In the genomic region with DNA sequence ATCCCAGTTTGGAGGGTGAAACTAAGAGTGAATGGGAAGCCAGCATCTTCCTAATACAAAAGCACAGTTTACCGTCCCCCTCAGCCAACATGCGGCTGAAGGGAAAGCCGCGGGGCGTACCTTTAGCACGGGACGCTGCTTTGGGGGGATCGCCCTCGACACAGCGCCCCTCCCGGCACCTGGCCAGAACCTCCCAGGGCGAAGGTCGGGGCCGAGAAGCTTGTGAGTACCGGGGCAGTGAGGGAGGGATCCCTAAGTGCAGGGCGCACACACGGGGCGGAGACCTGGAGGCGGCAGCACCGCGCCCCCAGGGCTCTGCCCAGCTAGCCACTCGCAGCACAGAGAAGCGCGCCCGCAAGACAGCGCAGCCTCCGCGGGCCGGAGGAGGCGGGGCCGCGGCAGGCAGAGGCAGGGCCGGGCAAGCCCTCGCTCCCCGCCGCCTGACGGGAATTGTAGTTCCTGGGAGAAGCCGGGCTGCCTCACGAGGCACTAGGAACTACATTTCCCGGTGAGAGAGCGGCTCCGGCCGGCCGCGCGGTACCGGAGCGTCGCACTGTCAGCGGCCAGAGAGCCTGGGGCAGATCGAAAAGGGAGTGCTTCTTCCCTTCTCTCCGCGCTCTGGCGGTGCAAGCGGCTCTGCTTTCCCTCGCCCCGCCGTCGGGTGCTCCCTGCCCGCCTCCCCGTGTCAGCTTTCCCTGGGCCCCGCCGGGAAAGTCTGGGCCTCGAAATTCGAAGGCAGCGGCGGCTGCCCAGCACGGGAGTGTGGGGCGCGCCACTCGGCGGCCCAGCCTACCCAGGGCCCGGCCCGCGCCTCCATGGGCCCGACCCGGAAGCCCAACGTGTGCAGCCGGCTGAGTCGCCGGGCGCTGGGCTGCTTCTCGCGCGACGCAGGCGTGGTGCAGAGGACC, we compare ENCODE assay signal across 8 cellular contexts. TPM values are rescaled to one million over a fixed set of nuclear protein-coding genes. Genes with fewer than 3 reads are reported as not detected.
DNase-seq lines count a peak whose midpoint lies in the region; FAIRE-seq and TF ChIP-seq lines count a peak whose summit lies in the region.

A gene with protein sequence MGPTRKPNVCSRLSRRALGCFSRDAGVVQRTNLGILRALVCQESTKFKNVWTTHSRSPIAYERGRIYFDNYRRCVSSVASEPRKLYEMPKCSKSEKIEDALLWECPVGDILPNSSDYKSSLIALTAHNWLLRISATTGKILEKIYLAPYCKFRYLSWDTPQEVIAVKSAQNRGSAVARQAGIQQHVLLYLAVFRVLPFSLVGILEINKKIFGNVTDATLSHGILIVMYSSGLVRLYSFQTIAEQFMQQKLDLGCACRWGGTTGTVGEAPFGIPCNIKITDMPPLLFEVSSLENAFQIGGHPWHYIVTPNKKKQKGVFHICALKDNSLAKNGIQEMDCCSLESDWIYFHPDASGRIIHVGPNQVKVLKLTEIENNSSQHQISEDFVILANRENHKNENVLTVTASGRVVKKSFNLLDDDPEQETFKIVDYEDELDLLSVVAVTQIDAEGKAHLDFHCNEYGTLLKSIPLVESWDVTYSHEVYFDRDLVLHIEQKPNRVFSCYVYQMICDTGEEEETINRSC (plus strand): TSS at position 464 of the 908 bp plus-strand sequence. CDS start 352 bp downstream, at position 816.
A gene with protein sequence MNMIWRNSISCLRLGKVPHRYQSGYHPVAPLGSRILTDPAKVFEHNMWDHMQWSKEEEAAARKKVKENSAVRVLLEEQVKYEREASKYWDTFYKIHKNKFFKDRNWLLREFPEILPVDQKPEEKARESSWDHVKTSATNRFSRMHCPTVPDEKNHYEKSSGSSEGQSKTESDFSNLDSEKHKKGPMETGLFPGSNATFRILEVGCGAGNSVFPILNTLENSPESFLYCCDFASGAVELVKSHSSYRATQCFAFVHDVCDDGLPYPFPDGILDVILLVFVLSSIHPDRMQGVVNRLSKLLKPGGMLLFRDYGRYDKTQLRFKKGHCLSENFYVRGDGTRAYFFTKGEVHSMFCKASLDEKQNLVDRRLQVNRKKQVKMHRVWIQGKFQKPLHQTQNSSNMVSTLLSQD (minus strand): TSS at position 228 of the 908 bp plus-strand sequence. CDS start 41,805 bp downstream, outside the sequence.

- peak; percentile 94 for DNase-seq in H7
- DNase-seq in SHP77 treated with DMSO at 0.1 percent for 48 hours (lab: John Stamatoyannopoulos, UW): peak; percentile 68
- peak; percentile 89 for DNase-seq in activated gamma-delta T cell (lab: John Stamatoyannopoulos, UW)
- DNase-seq in fibroblast of villous mesenchyme (ENCODE audit: low read depth): peak; percentile 95
- DNase-seq in neural crest cell (ENCODE audit: low read depth, low spot score): peak; percentile 86

- peaks cover 16% of the 10 kb centered on the region for H3K36me3 Mint-ChIP-seq in neural crest cell (ENCODE audit: low read depth)

- no peaks in the 10 kb centered on the region for H3K27me3 Mint-ChIP-seq in neural crest cell (ENCODE audit: low read depth)

- H3K4me3 ChIP-seq in H7 (ENCODE audit: insufficient read depth, low read depth, low read length): peak within 1 kb of the TSS; percentile 85
- peak within 1 kb of the TSS; percentile 91 for H3K4me3 ChIP-seq in Loucy (ENCODE audit: low read length, poor library complexity, severe bottlenecking)
- H3K4me3 ChIP-seq in fibroblast of villous mesenchyme (ENCODE audit: low read depth, low read length): peak within 1 kb of the TSS; percentile 85
- H3K4me3 ChIP-seq in stomach smooth muscle (ENCODE audit: low read length in 2 of 2): peak within 1 kb of the TSS; percentile 87 to 95

- peak; percentile 70 for FAIRE-seq in G401.6 (lab: Jason Lieb, UNC)

- H3K4me1 Mint-ChIP-seq in neural crest cell: peaks cover 38% of the 10 kb centered on the region

- peaks cover 27% of the 10 kb centered on the region for H3K4me1 ChIP-seq in Loucy (ENCODE audit: insufficient read depth, low read length, poor library complexity, severe bottlenecking)
- H3K4me1 ChIP-seq in stomach smooth muscle (ENCODE audit: control insufficient read depth, insufficient read depth, low read length): peaks cover 10% of the 10 kb centered on the region

- H3K27ac Mint-ChIP-seq in neural crest cell (ENCODE audit: unreplicated experiment): peak within 1 kb of the TSS; percentile 89

- H3F3A ChIP-seq in Loucy (ENCODE audit: low read depth): no peaks in the 10 kb centered on the region

- H3K79me2 ChIP-seq in Loucy (ENCODE audit: insufficient read depth, low read length): peaks cover 58% of the 10 kb centered on the region

- no peaks in the 10 kb centered on the region for H3K27me3 ChIP-seq in H7 (ENCODE audit: control insufficient read depth, insufficient read depth, low read length)
- no peaks in the 10 kb centered on the region for H3K27me3 ChIP-seq in Loucy (ENCODE audit: insufficient read depth, low read length, poor library complexity, severe bottlenecking)
- H3K27me3 ChIP-seq in stomach smooth muscle (ENCODE audit: control insufficient read depth in 1 of 2, insufficient read depth in 2 of 2, low read length in 2 of 2): no peaks in the 10 kb centered on the region

- peak within 1 kb of the TSS; percentile 96 for H2AFZ ChIP-seq in Loucy (ENCODE audit: low read length)

- peak within 1 kb of the TSS; percentile 89 for H3K4me3 Mint-ChIP-seq in neural crest cell

- peak; percentile 66 for TF ChIP-seq CTCF in Loucy (conservative IDR thresholded peaks at IDR 0.05; ENCODE audit: low read length)
- peak; percentile 21 for TF ChIP-seq CTCF in fibroblast of villous mesenchyme (IDR thresholded peaks at IDR 0.05; ENCODE audit: insufficient read depth, low read depth, low read length)
- TF ChIP-seq CTCF in neural crest cell (conservative IDR thresholded peaks at IDR 0.05): peak; percentile 49

- H3K9ac ChIP-seq in Loucy (ENCODE audit: low read depth, low read length, poor library complexity, severe bottlenecking): peak within 1 kb of the TSS; percentile 91
- peak within 1 kb of the TSS; percentile 85 to 90 for H3K9ac ChIP-seq in stomach smooth muscle (ENCODE audit: low read length in 2 of 2)

- H3K9me3 ChIP-seq in Loucy (ENCODE audit: insufficient read depth, low read depth, low read length): peaks cover 15% of the 10 kb centered on the region
- H3K9me3 ChIP-seq in stomach smooth muscle (ENCODE audit: control insufficient read depth in 2 of 2, low read length in 2 of 2): no peaks in the 10 kb centered on the region

- H3K36me3 ChIP-seq in H7 (replicated peaks; ENCODE audit: control insufficient read depth, insufficient read depth, low read length) (peaks cover 9% of the 10 kb centered on the region), Loucy (ENCODE audit: insufficient read depth, low read length) (no peaks in the 10 kb centered on the region; the same call in 1 of the 2 replicates), stomach smooth muscle (ENCODE audit: control insufficient read depth in 2 of 2, insufficient read depth in 2 of 2, low read length in 2 of 2) (peaks cover 0 to 16% of the 10 kb centered on the region in 2 donors)

- H4K20me1 ChIP-seq in Loucy (ENCODE audit: insufficient read depth, low read length, poor library complexity, severe bottlenecking): peaks cover 7% of the 10 kb centered on the region

- no peaks in the 10 kb centered on the region for H3K9me2 ChIP-seq in Loucy (replicated peaks; ENCODE audit: low read depth, low read length)

- peak within 1 kb of the TSS; percentile 82 for H3K4me2 ChIP-seq in Loucy (ENCODE audit: low read depth, low read length, poor library complexity, severe bottlenecking)

- H3K9me3 Mint-ChIP-seq in neural crest cell: no peaks in the 10 kb centered on the region

- H3K27ac ChIP-seq in stomach smooth muscle (ENCODE audit: low read length): peak within 1 kb of the TSS; percentile 82

RNA-seq across cellular contexts. Expression of the first gene that starts in this region (rescaled TPM):
- total RNA-seq in H7 (2014; rRNA removed; shearing (Covaris generic)): 15.1 and 22.9 TPM in 2 replicates
- total RNA-seq in fibroblast of villous mesenchyme: 24.2 and 29.4 TPM in 2 replicates
- total RNA-seq in neural crest cell: 21.6 and 22.4 TPM in 2 replicates

RNA-seq across cellular contexts. Expression of the second gene that starts in this region (rescaled TPM):
- total RNA-seq in H7 (2014; rRNA removed; shearing (Covaris generic)): 28.9 and 43.2 TPM in 2 replicates
- total RNA-seq in fibroblast of villous mesenchyme (14.2 and 29.8 TPM in 2 replicates), neural crest cell (21.6 and 27.7 TPM in 2 replicates)

Comparison
In these comparisons a context has a peak if more than half of its experiments do, and no peak if none do; other contexts are left out.
1. Peak in every context shown above with its lines: DNase-seq, H3K4me3 ChIP-seq and H3K27ac ChIP-seq.